ENCODE assay signal across 19 cellular contexts in genomic region chr15:48632651-48633050, GRCh38.
"Had no signal": no experiment of that assay in that cellular context is flagged by ENCODE, and none has a peak within 500 bp of the region (broad histone marks: within the 10 kb centered on the region; RNA-seq: fewer than 3 reads in every experiment).

No MANE protein-coding gene starts in this region.

- H3K4me3 ChIP-seq: adrenal gland, cardiac muscle cell, dorsolateral prefrontal cortex, heart left ventricle, left lung, pancreas, thyroid gland had no signal

- H3K4me1 Mint-ChIP-seq: activated CD4-positive, alpha-beta T cell treated with anti-CD3 and anti-CD28 coated beads for 36 hours; naive thymus-derived CD4-positive, alpha-beta T cell; stimulated activated naive B cell treated with anti-CD40 and anti-IgM and Interleukin-4, amounts not matched to agents 10 μg/mL and 1 μg/mL and 100 μg/mL, for 72 hours had no signal

- H3K27ac Mint-ChIP-seq: activated CD4-positive, alpha-beta T cell treated with anti-CD3 and anti-CD28 coated beads for 36 hours; activated naive CD4-positive, alpha-beta T cell treated with anti-CD3 and anti-CD28 coated beads, Interleukin-2, amount 50 U/mL, for 72 hours; activated T-helper 1 cell treated with anti-CD3 and anti-CD28 coated beads, Interleukin-12 subunit alpha, Interleukin-12 subunit beta, Interleukin-2, Interleukin-4 antibody, amounts not matched to agents 30 ng/mL and 10 ng/mL and 1 ng/mL, durations not matched to agents 14 hours and 24 hours and 36 hours; naive thymus-derived CD4-positive, alpha-beta T cell; stimulated activated naive B cell treated with anti-CD40 and anti-IgM and Interleukin-4, amounts not matched to agents 10 μg/mL and 1 μg/mL and 100 μg/mL, for 72 hours; T-helper 2 cell treated with Interferon-gamma antibody and Interleukin-4, amounts not matched to agents 5 μg/mL and 100 μg/mL, for 36 hours; WTC11 had no signal

- H3K9me3 ChIP-seq: adrenal gland, heart left ventricle, left lung, pancreas, thyroid gland had no signal

- H3K27ac ChIP-seq: adrenal gland, cardiac muscle cell, dorsolateral prefrontal cortex, left lung, pancreas, thyroid gland had no signal

- H3K27me3 ChIP-seq: adrenal gland, cardiac muscle cell, dorsolateral prefrontal cortex, heart left ventricle, left lung, pancreas, thyroid gland had no signal

- H3K36me3 Mint-ChIP-seq: activated naive CD4-positive, alpha-beta T cell treated with anti-CD3 and anti-CD28 coated beads, Interleukin-2, amount 50 U/mL, for 72 hours; naive thymus-derived CD4-positive, alpha-beta T cell; stimulated activated naive B cell treated with anti-CD40 and anti-IgM and Interleukin-4, amounts not matched to agents 10 μg/mL and 1 μg/mL and 100 μg/mL, for 72 hours; WTC11 had no signal

- H3K9me3 Mint-ChIP-seq: activated naive CD4-positive, alpha-beta T cell treated with anti-CD3 and anti-CD28 coated beads, Interleukin-2, amount 50 U/mL, for 72 hours; activated T-helper 1 cell treated with anti-CD3 and anti-CD28 coated beads, Interleukin-12 subunit alpha, Interleukin-12 subunit beta, Interleukin-2, Interleukin-4 antibody, amounts not matched to agents 30 ng/mL and 10 ng/mL and 1 ng/mL, durations not matched to agents 14 hours and 24 hours and 36 hours; naive thymus-derived CD4-positive, alpha-beta T cell; stimulated activated naive B cell treated with anti-CD40 and anti-IgM and Interleukin-4, amounts not matched to agents 10 μg/mL and 1 μg/mL and 100 μg/mL, for 72 hours; T-helper 2 cell treated with Interferon-gamma antibody and Interleukin-4, amounts not matched to agents 5 μg/mL and 100 μg/mL, for 36 hours; WTC11 had no signal

- H3K4me1 ChIP-seq: adrenal gland, left lung, pancreas had no signal

- H3K36me3 ChIP-seq: adrenal gland, cardiac muscle cell, heart left ventricle, left lung, pancreas, thyroid gland had no signal

- H3K27me3 Mint-ChIP-seq: activated CD4-positive, alpha-beta T cell treated with anti-CD3 and anti-CD28 coated beads for 36 hours; stimulated activated naive B cell treated with anti-CD40 and anti-IgM and Interleukin-4, amounts not matched to agents 10 μg/mL and 1 μg/mL and 100 μg/mL, for 72 hours had no signal

- ATAC-seq: activated CD4-positive, alpha-beta T cell treated with anti-CD3 and anti-CD28 coated beads for 36 hours; activated naive CD4-positive, alpha-beta T cell treated with anti-CD3 and anti-CD28 coated beads, Interleukin-2, amount 50 U/mL, for 72 hours; heart left ventricle; left lung; naive thymus-derived CD4-positive, alpha-beta T cell; pancreas; sciatic nerve; stimulated activated naive B cell treated with anti-CD40 and anti-IgM and Interleukin-4, amounts not matched to agents 10 μg/mL and 1 μg/mL and 100 μg/mL, for 72 hours; WTC11 had no signal

- H3K4me3 Mint-ChIP-seq: activated CD4-positive, alpha-beta T cell treated with anti-CD3 and anti-CD28 coated beads for 36 hours; activated T-helper 1 cell treated with anti-CD3 and anti-CD28 coated beads, Interleukin-12 subunit alpha, Interleukin-12 subunit beta, Interleukin-2, Interleukin-4 antibody, amounts not matched to agents 30 ng/mL and 10 ng/mL and 1 ng/mL, durations not matched to agents 14 hours and 24 hours and 36 hours; naive thymus-derived CD4-positive, alpha-beta T cell; stimulated activated naive B cell treated with anti-CD40 and anti-IgM and Interleukin-4, amounts not matched to agents 10 μg/mL and 1 μg/mL and 100 μg/mL, for 72 hours; T-helper 2 cell treated with Interferon-gamma antibody and Interleukin-4, amounts not matched to agents 5 μg/mL and 100 μg/mL, for 36 hours; WTC11 had no signal

- FAIRE-seq: pancreas had no signal

- DNase-seq: activated CD4-positive, alpha-beta T cell treated with anti-CD3 and anti-CD28 coated beads for 36 hours; activated CD4-positive, alpha-beta T cell treated with anti-CD3 and anti-CD28 coated beads, Interleukin-2, amount 50 U/mL, for 48 hours; activated gamma-delta T cell treated with Interleukin-2 at 50 U/mL for 16 hours; adrenal gland; dorsolateral prefrontal cortex; foreskin melanocyte; heart left ventricle; left lung; mammary epithelial cell; naive thymus-derived CD4-positive, alpha-beta T cell; pancreas; stimulated activated naive B cell treated with anti-CD40 and anti-IgM and Interleukin-4, amounts not matched to agents 10 μg/mL and 1 μg/mL and 100 μg/mL, for 72 hours; thyroid gland had no signal
